Comparison of ENCODE assay signal across 8 cellular contexts in genomic region chr17:81961087-81961514, GRCh38. TPM values are rescaled to one million over a fixed set of nuclear protein-coding genes. Genes with fewer than 3 reads are reported as not detected.
DNase-seq lines count a peak whose midpoint lies in the region; ATAC-seq and TF ChIP-seq lines count a peak whose summit lies in the region.

NOTUM (minus strand) TSS chr17:81961187; CDS start chr17:81960909, 278 bp downstream.

- peaks cover 0 to 19% (median 4%) of the 10 kb centered on the region in 7 donors for H3K4me1 Mint-ChIP-seq in naive thymus-derived CD4-positive, alpha-beta T cell

- H3K9me3 Mint-ChIP-seq in naive thymus-derived CD4-positive, alpha-beta T cell, result no peaks in the 10 kb centered on the region

- peak within 1 kb of the TSS; percentile 22 for H3K4me3 ChIP-seq in GM06990 (replicated peaks; ENCODE audit: low read depth, low read length)
- H3K4me3 ChIP-seq in effector memory CD4-positive, alpha-beta T cell (ENCODE audit: insufficient read depth, low read depth, low read length, poor library complexity, severe bottlenecking), result peak within 1 kb of the TSS; percentile 45
- H3K4me3 ChIP-seq in retinal pigment epithelial cell (ENCODE audit: low read length), result no peak within 1 kb of the TSS
- H3K4me3 ChIP-seq in naive thymus-derived CD4-positive, alpha-beta T cell (ENCODE audit: low read length), result no peak within 1 kb of the TSS

- no peaks in the 10 kb centered on the region for H3K9me3 ChIP-seq in effector memory CD4-positive, alpha-beta T cell (ENCODE audit: control insufficient read depth, low read length)
- no peaks in the 10 kb centered on the region for H3K9me3 ChIP-seq in naive thymus-derived CD4-positive, alpha-beta T cell (ENCODE audit: control insufficient read depth in 2 of 3, low read length in 3 of 3)

- TF ChIP-seq CTCF in GM06990 (IDR thresholded peaks at IDR 0.05; ENCODE audit: insufficient read depth, low read length, poor library complexity, severe bottlenecking), result no peak
- peak; percentile 26 for TF ChIP-seq CTCF in retinal pigment epithelial cell (conservative IDR thresholded peaks at IDR 0.05; ENCODE audit: low read depth, low read length)

- POLR2A ChIA-PET in naive thymus-derived CD4-positive, alpha-beta T cell (lab: Charles Lee), result interaction anchor here (1.7 to 4.4 kb wide), 3 partner anchors 15 to 69 kb away, joined by 7 to 29 read pairs (median 7); partner anchors contain the start of genes CENPX and LRRC45

- CTCF ChIA-PET in naive thymus-derived CD4-positive, alpha-beta T cell (lab: Charles Lee), result interaction anchor here (0.6 to 5.7 kb wide), 3 partner anchors 60 to 534 kb away, joined by 3 to 122 read pairs (median 5); partner anchors contain the start of genes CENPX and LRRC45

- H3K27me3 Mint-ChIP-seq in naive thymus-derived CD4-positive, alpha-beta T cell, result peaks cover 0 to 48% (median 12%) of the 10 kb centered on the region in 5 donors

- H3K36me3 Mint-ChIP-seq in naive thymus-derived CD4-positive, alpha-beta T cell, result no peaks in the 10 kb centered on the region

- ATAC-seq in HG02798 (IDR thresholded peaks at IDR 0.05; ENCODE audit: poor library complexity, unreplicated experiment), result no peak
- ATAC-seq in naive thymus-derived CD4-positive, alpha-beta T cell, result no peak

- no peaks in the 10 kb centered on the region; the same call in none of the 2 replicates for H3K27me3 ChIP-seq in GM06990 (replicated peaks; ENCODE audit: control insufficient read depth, insufficient read depth, low read length)
- peaks cover 35% of the 10 kb centered on the region for H3K27me3 ChIP-seq in effector memory CD4-positive, alpha-beta T cell (replicated peaks; ENCODE audit: control insufficient read depth, insufficient read depth, low read length, poor library complexity, severe bottlenecking)
- H3K27me3 ChIP-seq in naive thymus-derived CD4-positive, alpha-beta T cell (ENCODE audit: control insufficient read depth in 2 of 2, insufficient read depth in 2 of 2, low read length in 2 of 2), result peaks cover 8% of the 10 kb centered on the region in 2 donors

- H3K36me3 ChIP-seq in GM06990 (ENCODE audit: control insufficient read depth, insufficient read depth, low read length), result no peaks in the 10 kb centered on the region
- H3K36me3 ChIP-seq in effector memory CD4-positive, alpha-beta T cell (ENCODE audit: control insufficient read depth, insufficient read depth, low read length), result no peaks in the 10 kb centered on the region
- H3K36me3 ChIP-seq in naive thymus-derived CD4-positive, alpha-beta T cell (ENCODE audit: control insufficient read depth in 2 of 3, insufficient read depth in 3 of 3, low read length in 3 of 3), result no peaks in the 10 kb centered on the region

- intact Hi-C loops in naive thymus-derived CD4-positive, alpha-beta T cell (cut with micrococcal nuclease), result loop anchor here in 1 of 2 donors (2.0 kb wide), 1 partner anchor 16 kb away; the partner anchor contains the start of gene ASPSCR1

- no peak within 1 kb of the TSS for H3K27ac Mint-ChIP-seq in naive thymus-derived CD4-positive, alpha-beta T cell

- no peak within 1 kb of the TSS for H3K27ac ChIP-seq in effector memory CD4-positive, alpha-beta T cell (ENCODE audit: insufficient read depth, low read length, poor library complexity, severe bottlenecking)
- no peak within 1 kb of the TSS for H3K27ac ChIP-seq in naive thymus-derived CD4-positive, alpha-beta T cell (ENCODE audit: low read depth, low read length)

- H3K4me3 Mint-ChIP-seq in naive thymus-derived CD4-positive, alpha-beta T cell, result peak within 1 kb of the TSS in 4 of 10 donors; percentile 37 to 82 (median 66)

- DNase-seq in GM06990 (ENCODE audit: extremely low read depth, insufficient read length) (no peak), NCI-H2171 (lab: John Stamatoyannopoulos, UW) (peak; percentile 18), retinal pigment epithelial cell (ENCODE audit: low read depth) (no peak), NCI-H345 treated with DMSO at 0.1 percent for 48 hours (lab: John Stamatoyannopoulos, UW; ENCODE audit: unreplicated experiment) (no peak), putamen (ENCODE audit: low spot score) (no peak)
- DNase-seq in effector memory CD4-positive, alpha-beta T cell, result no peak
- no peak for DNase-seq in naive thymus-derived CD4-positive, alpha-beta T cell

- H3K4me1 ChIP-seq in effector memory CD4-positive, alpha-beta T cell (ENCODE audit: control insufficient read depth, insufficient read depth, low read length, poor library complexity, severe bottlenecking), result peaks cover 17% of the 10 kb centered on the region
- peaks cover 0 to 10% of the 10 kb centered on the region in 2 donors for H3K4me1 ChIP-seq in naive thymus-derived CD4-positive, alpha-beta T cell (ENCODE audit: control insufficient read depth in 2 of 2, insufficient read depth in 2 of 2, low read length in 2 of 2)

RNA-seq across cellular contexts. Expression of gene NOTUM, which starts in this region (rescaled TPM):
- total RNA-seq in naive thymus-derived CD4-positive, alpha-beta T cell, result under 1 TPM in 1 of 5 experiments, not detected in 4; 0.82 TPM
- under 1 TPM in 1 of 2 donors, not detected in 1; 0.35 TPM for polyA plus RNA-seq in naive thymus-derived CD4-positive, alpha-beta T cell

Comparison
In these comparisons a context has a peak if more than half of its experiments do, and no peak if none do; other contexts are left out.
1. H3K4me3 ChIP-seq: peak in GM06990 (single experiment) and effector memory CD4-positive, alpha-beta T cell (single experiment); none in retinal pigment epithelial cell (single experiment) and naive thymus-derived CD4-positive, alpha-beta T cell (single experiment).